In the genomic region with DNA sequence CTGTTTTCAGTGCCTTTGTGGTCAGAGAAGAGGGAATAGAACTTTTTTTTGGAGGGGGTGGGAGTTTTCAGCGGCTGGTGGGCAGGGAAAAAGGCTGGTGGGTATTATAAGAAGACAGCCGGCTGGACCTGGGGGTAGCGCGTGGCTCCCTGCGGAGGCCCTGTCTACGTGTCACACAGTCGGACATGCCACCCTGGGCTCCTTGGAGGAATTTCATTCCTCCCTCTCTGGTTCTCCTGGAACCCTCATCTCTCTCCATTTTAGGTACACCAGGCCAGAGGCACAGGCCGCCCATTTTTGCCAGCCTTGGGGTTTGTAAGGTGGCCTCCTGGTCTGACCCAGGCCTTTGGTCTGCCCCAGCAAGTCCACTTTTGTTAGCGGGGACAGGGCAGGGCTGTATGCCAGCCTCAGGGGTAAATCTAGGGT, we compare ENCODE assay signal across 11 cellular contexts. TPM values are rescaled to one million over a fixed set of nuclear protein-coding genes. Genes with fewer than 3 reads are reported as not detected.
DNase-seq lines count a peak whose midpoint lies in the region; ATAC-seq and TF ChIP-seq lines count a peak whose summit lies in the region.
"Had no signal": no experiment of that assay in that cellular context is flagged by ENCODE, and none has a peak within 500 bp of the region (broad histone marks: within the 10 kb centered on the region; RNA-seq: fewer than 3 reads in every experiment).

No MANE protein-coding gene starts in this region.

- H3K27ac ChIP-seq in iPS-18a (ENCODE audit: low read length) (peak overlapping the region; percentile 51), smooth muscle cell (ENCODE audit: low read depth) (peak overlapping the region; percentile 92)

- no peak for TF ChIP-seq POLR2A in erythroblast (IDR thresholded peaks at IDR 0.05; ENCODE audit: low read length)

- H2AFZ ChIP-seq in smooth muscle cell (ENCODE audit: low read depth): no peak overlapping the region

- peak overlapping the region; percentile 87 for H3K9ac ChIP-seq in iPS-18a (ENCODE audit: low read length)
- peak overlapping the region; percentile 90 for H3K9ac ChIP-seq in smooth muscle cell (ENCODE audit: low read depth)

- H3K36me3 ChIP-seq in iPS-18a (ENCODE audit: control insufficient read depth, low read depth, low read length): no peaks in the 10 kb centered on the region
- H3K36me3 ChIP-seq in smooth muscle cell (ENCODE audit: low read depth): no peaks in the 10 kb centered on the region

- H3K4me1 ChIP-seq in iPS-18a (ENCODE audit: control insufficient read depth, low read depth, low read length) (peaks cover 5% of the 10 kb centered on the region), smooth muscle cell (ENCODE audit: low read depth) (peaks cover 36% of the 10 kb centered on the region)

- peaks cover 71% of the 10 kb centered on the region for H3K79me2 ChIP-seq in smooth muscle cell (ENCODE audit: low read depth)

- no peak for TF ChIP-seq CTCF in smooth muscle cell (IDR thresholded peaks at IDR 0.05; ENCODE audit: borderline replicate concordance, insufficient read depth, poor library complexity, severe bottlenecking)

- H3K9me3 Mint-ChIP-seq in T-helper 2 cell treated with Interferon-gamma antibody and Interleukin-4, amounts not matched to agents 5 μg/mL and 100 μg/mL, for 36 hours: no peaks in the 10 kb centered on the region
- H3K9me3 Mint-ChIP-seq in activated T-helper 17 cell treated with anti-CD3 and anti-CD28 coated beads, Interleukin-2, amount 50 U/mL, for 72 hours: no peaks in the 10 kb centered on the region
- H3K9me3 Mint-ChIP-seq: activated CD8-positive, alpha-beta T cell treated with anti-CD3 and anti-CD28 coated beads for 36 hours had no signal

- ATAC-seq in activated T-helper 17 cell treated with anti-CD3 and anti-CD28 coated beads, Interleukin-2, amount 50 U/mL, for 72 hours (replicated peaks): no peak
- ATAC-seq: activated CD8-positive, alpha-beta T cell treated with anti-CD3 and anti-CD28 coated beads for 36 hours; GM12878 had no signal

- H3K4me3 ChIP-seq in iPS-18a (ENCODE audit: low read length) (peak overlapping the region; percentile 99), smooth muscle cell (peak overlapping the region; percentile 88)
- H3K4me3 ChIP-seq: GM12878 had no signal

- no peak overlapping the region for H3K27ac Mint-ChIP-seq in T-helper 2 cell treated with Interferon-gamma antibody and Interleukin-4, amounts not matched to agents 5 μg/mL and 100 μg/mL, for 36 hours
- peak overlapping the region; percentile 28 for H3K27ac Mint-ChIP-seq in activated T-helper 17 cell treated with anti-CD3 and anti-CD28 coated beads, Interleukin-2, amount 50 U/mL, for 72 hours
- H3K27ac Mint-ChIP-seq: activated CD8-positive, alpha-beta T cell treated with anti-CD3 and anti-CD28 coated beads for 36 hours had no signal

- H3K27me3 ChIP-seq in iPS-18a (ENCODE audit: control insufficient read depth, insufficient read depth, low read length) (peaks cover 7% of the 10 kb centered on the region), smooth muscle cell (ENCODE audit: low read depth) (no peaks in the 10 kb centered on the region)

- H3K4me1 Mint-ChIP-seq in T-helper 2 cell treated with Interferon-gamma antibody and Interleukin-4, amounts not matched to agents 5 μg/mL and 100 μg/mL, for 36 hours (ENCODE audit: low read depth): peaks cover 15% of the 10 kb centered on the region
- peaks cover 6% of the 10 kb centered on the region for H3K4me1 Mint-ChIP-seq in activated T-helper 17 cell treated with anti-CD3 and anti-CD28 coated beads, Interleukin-2, amount 50 U/mL, for 72 hours

- peak overlapping the region; percentile 96 for H3K4me2 ChIP-seq in smooth muscle cell

- H3F3A ChIP-seq in smooth muscle cell (ENCODE audit: low read depth): peaks cover 8% of the 10 kb centered on the region

- 22% methylated on average over 9 of the region's 9 CpGs for WGBS in smooth muscle cell (ENCODE audit: low lambda C conversion rate)

- H3K27me3 Mint-ChIP-seq in T-helper 2 cell treated with Interferon-gamma antibody and Interleukin-4, amounts not matched to agents 5 μg/mL and 100 μg/mL, for 36 hours (ENCODE audit: low read depth): peaks cover 14% of the 10 kb centered on the region
- peaks cover 3% of the 10 kb centered on the region for H3K27me3 Mint-ChIP-seq in activated T-helper 17 cell treated with anti-CD3 and anti-CD28 coated beads, Interleukin-2, amount 50 U/mL, for 72 hours

- H3K9me3 ChIP-seq in iPS-18a (ENCODE audit: control insufficient read depth, low read depth, low read length) (no peaks in the 10 kb centered on the region), smooth muscle cell (replicated peaks; ENCODE audit: low read depth) (no peaks in the 10 kb centered on the region)

- no peaks in the 10 kb centered on the region for H3K36me3 Mint-ChIP-seq in T-helper 2 cell treated with Interferon-gamma antibody and Interleukin-4, amounts not matched to agents 5 μg/mL and 100 μg/mL, for 36 hours (ENCODE audit: low read depth)
- H3K36me3 Mint-ChIP-seq in activated T-helper 17 cell treated with anti-CD3 and anti-CD28 coated beads, Interleukin-2, amount 50 U/mL, for 72 hours (ENCODE audit: low read depth): no peaks in the 10 kb centered on the region

- H3K4me3 Mint-ChIP-seq in T-helper 2 cell treated with Interferon-gamma antibody and Interleukin-4, amounts not matched to agents 5 μg/mL and 100 μg/mL, for 36 hours: peak overlapping the region; percentile 59
- H3K4me3 Mint-ChIP-seq in activated T-helper 17 cell treated with anti-CD3 and anti-CD28 coated beads, Interleukin-2, amount 50 U/mL, for 72 hours: peak overlapping the region; percentile 85

- peaks cover 67% of the 10 kb centered on the region for H4K20me1 ChIP-seq in smooth muscle cell (ENCODE audit: low read depth)

- no peak for DNase-seq in T-helper 2 cell treated with Interferon-gamma antibody and Interleukin-4, amounts not matched to agents 5 μg/mL and 100 μg/mL, for 36 hours (ENCODE audit: low spot score)
- DNase-seq in T-helper 2 cell (no peak), smooth muscle cell (lab: John Stamatoyannopoulos, UW; ENCODE audit: unreplicated experiment) (no peak), erythroblast (lab: John Stamatoyannopoulos, UW) (no peak), putamen (ENCODE audit: low spot score) (no peak), activated gamma-delta T cell (lab: John Stamatoyannopoulos, UW) (no peak)
- DNase-seq: activated CD8-positive, alpha-beta T cell treated with anti-CD3 and anti-CD28 coated beads for 36 hours; stimulated activated CD8-positive, alpha-beta memory T cell treated with anti-CD3 and anti-CD28 coated beads, Interleukin-4, amount 100 ng/mL, for 48 hours had no signal

RNA-seq across cellular contexts. Expression of a gene that starts 0.9 kb away (rescaled TPM):
- total RNA-seq in activated T-helper 17 cell treated with anti-CD3 and anti-CD28 coated beads, Interleukin-2, amount 50 U/mL, for 72 hours: under 1 TPM; 0.09 to 0.37 TPM
- 603 and 724 TPM in 2 replicates for total RNA-seq in smooth muscle cell
- polyA plus RNA-seq in smooth muscle cell: 253 and 289 TPM in 2 replicates

RNA-seq across cellular contexts. Expression of a gene that starts 2.0 kb away (rescaled TPM):
- total RNA-seq in activated T-helper 17 cell treated with anti-CD3 and anti-CD28 coated beads, Interleukin-2, amount 50 U/mL, for 72 hours: under 1 TPM; 0.64 to 0.89 TPM
- 77.4 and 98.6 TPM in 2 replicates for total RNA-seq in smooth muscle cell
- 149 and 186 TPM in 2 replicates for polyA plus RNA-seq in smooth muscle cell

RNA-seq across cellular contexts. Expression of a gene that starts 22.3 kb away (rescaled TPM):
- 10 to 100 TPM; 51.2 to 70.3 TPM for total RNA-seq in activated T-helper 17 cell treated with anti-CD3 and anti-CD28 coated beads, Interleukin-2, amount 50 U/mL, for 72 hours
- 38.4 and 46.8 TPM in 2 replicates for total RNA-seq in smooth muscle cell
- polyA plus RNA-seq in smooth muscle cell: 72.2 and 76.3 TPM in 2 replicates

RNA-seq across cellular contexts. Expression of a gene that starts 23.9 kb away (rescaled TPM):
- total RNA-seq in activated T-helper 17 cell treated with anti-CD3 and anti-CD28 coated beads, Interleukin-2, amount 50 U/mL, for 72 hours: under 1 TPM in 1 of 2 donors, not detected in 1; 0.16 TPM
- total RNA-seq in smooth muscle cell: not detected in 2 replicates
- polyA plus RNA-seq in smooth muscle cell: not detected in 2 replicates

RNA-seq across cellular contexts. Expression of a gene that starts 27.2 kb away (rescaled TPM):
- total RNA-seq in activated T-helper 17 cell treated with anti-CD3 and anti-CD28 coated beads, Interleukin-2, amount 50 U/mL, for 72 hours: under 1 TPM; 0.32 to 0.45 TPM
- total RNA-seq in smooth muscle cell: 167 and 238 TPM in 2 replicates
- 124 and 277 TPM in 2 replicates for polyA plus RNA-seq in smooth muscle cell

Comparison
In these comparisons a context has a peak if more than half of its experiments do, and no peak if none do; other contexts are left out.
1. RNA of a gene that starts 0.9 kb away (total RNA-seq): 603 to 724 TPM in smooth muscle cell; 0.09 to 0.37 TPM in activated T-helper 17 cell treated with anti-CD3 and anti-CD28 coated beads, Interleukin-2, amount 50 U/mL, for 72 hours; every median in the first group is over 100 times any median in the second.
2. RNA of a gene that starts 2.0 kb away (total RNA-seq): 77.4 to 98.6 TPM in smooth muscle cell; 0.64 to 0.89 TPM in activated T-helper 17 cell treated with anti-CD3 and anti-CD28 coated beads, Interleukin-2, amount 50 U/mL, for 72 hours; every median in the first group is over 10 times any median in the second.